In genomic region chr11:73178092-73178539, GRCh38 we compare ENCODE assay signal across 8 cellular contexts. TPM values are rescaled to one million over a fixed set of nuclear protein-coding genes. Genes with fewer than 3 reads are reported as not detected.
DNase-seq lines count a peak whose midpoint lies in the region; ATAC-seq and TF ChIP-seq lines count a peak whose summit lies in the region.

No MANE protein-coding gene starts in this region.

- H3K4me3 Mint-ChIP-seq in brain, result no peak overlapping the region
- no peak overlapping the region for H3K4me3 Mint-ChIP-seq in immature natural killer cell

- peak overlapping the region; percentile 33 for H3K4me2 ChIP-seq in DOHH2 (ENCODE audit: low read length)

- H3K9me2 ChIP-seq in DOHH2 (replicated peaks; ENCODE audit: control insufficient read depth, low read length), result no peaks in the 10 kb centered on the region

- H3K36me3 ChIP-seq in DOHH2 (ENCODE audit: control insufficient read depth, low read length) (no peaks in the 10 kb centered on the region), HAP-1 (replicated peaks) (no peaks in the 10 kb centered on the region)

- H3K9me3 ChIP-seq in DOHH2 (ENCODE audit: control insufficient read depth, insufficient read depth, low read length) (no peaks in the 10 kb centered on the region), HAP-1 (no peaks in the 10 kb centered on the region)

- peaks cover 0 to 3% (median 0%) of the 10 kb centered on the region in 5 experiments for H3K9me3 Mint-ChIP-seq in brain
- no peaks in the 10 kb centered on the region for H3K9me3 Mint-ChIP-seq in immature natural killer cell

- H3K27me3 Mint-ChIP-seq in brain (peaks cover 19% of the 10 kb centered on the region), immature natural killer cell (ENCODE audit: low read depth in 3 of 3) (peaks cover 0 to 3% (median 1%) of the 10 kb centered on the region in 3 donors)

- H3K36me3 Mint-ChIP-seq in brain (no peaks in the 10 kb centered on the region), immature natural killer cell (no peaks in the 10 kb centered on the region)

- peaks cover 14% of the 10 kb centered on the region for H3K4me1 Mint-ChIP-seq in brain
- H3K4me1 Mint-ChIP-seq in immature natural killer cell, result peaks cover 0 to 9% of the 10 kb centered on the region in 2 donors

- TF ChIP-seq CTCF in DOHH2 (IDR thresholded peaks at IDR 0.05; ENCODE audit: low read depth, low read length, poor library complexity, severe bottlenecking), result peak; percentile 96
- TF ChIP-seq CTCF in brain (conservative IDR thresholded peaks at IDR 0.05), result peak; percentile 91 to 97

- no peak for ATAC-seq in HG03025 (IDR thresholded peaks at IDR 0.05; ENCODE audit: low FRiP score, unreplicated experiment)

- in situ Hi-C loops in HAP-1 (cut with MboI; ENCODE audit: low sequenced_read_pairs), result loop anchor here (5.0 kb wide), 2 partner anchors 351 to 456 kb away; no protein-coding TSS in a partner anchor

- H3K27ac ChIP-seq in DOHH2 (ENCODE audit: low read depth, low read length), result peak overlapping the region; percentile 23; the same call in 1 of the 2 replicates

- H3K27ac Mint-ChIP-seq in brain (peak overlapping the region in 2 of 5 experiments; percentile 6 to 77), immature natural killer cell (no peak overlapping the region)

- H3K4me1 ChIP-seq in DOHH2 (ENCODE audit: control insufficient read depth, low read length), result peaks cover 45% of the 10 kb centered on the region
- no peaks in the 10 kb centered on the region for H3K4me1 ChIP-seq in HAP-1

- 0 out of 2 replicates have a peak, but pooled peaks cover 6% of the 10 kb centered on the region for H3F3A ChIP-seq in DOHH2 (ENCODE audit: control insufficient read depth, insufficient read depth)

- DNase-seq in HAP-1 (ENCODE audit: low spot score in 2 of 2) (peak; percentile 32 to 78), NCI-H146 treated with DMSO at 0.1 percent for 48 hours (lab: John Stamatoyannopoulos, UW; ENCODE audit: unreplicated experiment) (peak; percentile 15), UCSD-AML1 (lab: John Stamatoyannopoulos, UW; ENCODE audit: unreplicated experiment) (peak; percentile 81), immature natural killer cell (peak; percentile 62 to 72 (median 67))
- peak; percentile 68 to 69 for DNase-seq in stimulated activated CD4-positive, alpha-beta T cell treated with anti-CD3 and anti-CD28 coated beads, Interleukin-12 subunit alpha, Interleukin-12 subunit beta, amount 100 ng/mL, for 24 hours (ENCODE audit: low read depth in 2 of 2)

- no peaks in the 10 kb centered on the region for H4K20me1 ChIP-seq in DOHH2 (ENCODE audit: control insufficient read depth, insufficient read depth, low read depth, low read length)

- H3K4me3 ChIP-seq in DOHH2 (ENCODE audit: low read length) (no peak overlapping the region), HAP-1 (no peak overlapping the region)

- 0 out of 2 replicates have a peak, but pooled peaks cover 5% of the 10 kb centered on the region for H3K79me2 ChIP-seq in DOHH2 (ENCODE audit: control insufficient read depth, low read length)

- H3K27me3 ChIP-seq in DOHH2 (ENCODE audit: control insufficient read depth, low read length), result no peaks in the 10 kb centered on the region
- no peaks in the 10 kb centered on the region for H3K27me3 ChIP-seq in HAP-1 (ENCODE audit: low read depth)

RNA-seq across cellular contexts. Expression of gene FCHSD2, which starts 36.0 kb away (rescaled TPM):
- polyA plus RNA-seq in brain (ENCODE audit: insufficient read depth, low read depth, low replicate concordance) (23.8 TPM), immature natural killer cell (10 to 100 TPM in 2 of 3 donors, 1 to 10 TPM in 1; 9.7 to 25.6 (median 11.9) TPM)

RNA-seq across cellular contexts. Expression of gene P2RY2, which starts 40.0 kb away (rescaled TPM):
- 0.25 TPM for polyA plus RNA-seq in brain (ENCODE audit: insufficient read depth, low read depth, low replicate concordance)
- polyA plus RNA-seq in immature natural killer cell, result under 1 TPM in 1 of 3 donors, not detected in 2; 0.30 TPM

Comparison
In these comparisons a context has a peak if more than half of its experiments do, and no peak if none do; other contexts are left out.
1. DNase-seq: peak in every context shown above with its lines; median percentile 81 in UCSD-AML1; 68 in stimulated activated CD4-positive, alpha-beta T cell treated with anti-CD3 and anti-CD28 coated beads, Interleukin-12 subunit alpha, Interleukin-12 subunit beta, amount 100 ng/mL, for 24 hours; 67 in immature natural killer cell; 55 in HAP-1; 15 in NCI-H146 treated with DMSO at 0.1 percent for 48 hours.